1 cellular context compared by ENCODE assay signal in genomic region chr12:21501258-21502163, GRCh38.
TF ChIP-seq lines count a peak whose summit lies in the region.

A gene with protein sequence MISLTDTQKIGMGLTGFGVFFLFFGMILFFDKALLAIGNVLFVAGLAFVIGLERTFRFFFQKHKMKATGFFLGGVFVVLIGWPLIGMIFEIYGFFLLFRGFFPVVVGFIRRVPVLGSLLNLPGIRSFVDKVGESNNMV (plus strand): TSS chr12:21501789. CDS start chr12:21501924, 135 bp downstream.
RECQL (minus strand) TSS chr12:21501635; CDS start chr12:21499570, 2,065 bp downstream.

TF ChIP-seq in GM12878, 131 proteins besides CTCF, POLR2A, EP300 and RAD21 (continued from another document and continues in another):
- TF ChIP-seq, protein P1, sequence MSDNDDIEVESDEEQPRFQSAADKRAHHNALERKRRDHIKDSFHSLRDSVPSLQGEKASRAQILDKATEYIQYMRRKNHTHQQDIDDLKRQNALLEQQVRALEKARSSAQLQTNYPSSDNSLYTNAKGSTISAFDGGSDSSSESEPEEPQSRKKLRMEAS (IDR thresholded peaks at IDR 0.05; ENCODE audit: low read depth, low read length) = peak; percentile 93
- no peak; the same call in 1 of the 2 replicates for TF ChIP-seq ATF2 (IDR thresholded peaks at IDR 0.05; ENCODE audit: low read length)
- no peak for TF ChIP-seq ZNF274 (IDR thresholded peaks at IDR 0.05; ENCODE audit: insufficient read depth, insufficient read length)
- TF ChIP-seq ZNF622 (IDR thresholded peaks at IDR 0.05) = no peak
- TF ChIP-seq BRCA1 (IDR thresholded peaks at IDR 0.05; ENCODE audit: low read depth, low read length) = no peak
- TF ChIP-seq YY1 (IDR thresholded peaks at IDR 0.05; ENCODE audit: low read depth, low read length) = peak; percentile 69; the same call in 1 of the 2 replicates
- no peak; the same call in 1 of the 2 replicates for TF ChIP-seq EED (IDR thresholded peaks at IDR 0.05; ENCODE audit: low read depth)
- peak; percentile 95 for TF ChIP-seq NFYA (IDR thresholded peaks at IDR 0.05; ENCODE audit: borderline replicate concordance, low read depth, low read length)
- no peak for TF ChIP-seq ZSCAN29 (IDR thresholded peaks at IDR 0.05)
- no peak for TF ChIP-seq PAX8 (IDR thresholded peaks at IDR 0.05)
- TF ChIP-seq MTA2 (IDR thresholded peaks at IDR 0.05; ENCODE audit: low read depth) = no peak
- 0 out of 4 replicates have a peak, but pooled peaks of 1 of the 2 experiments have one; percentile 21 for TF ChIP-seq IKZF2 (IDR thresholded peaks at IDR 0.05)
- peak; percentile 89 for TF ChIP-seq PML (IDR thresholded peaks at IDR 0.05; ENCODE audit: low read length)
- TF ChIP-seq, protein P2, sequence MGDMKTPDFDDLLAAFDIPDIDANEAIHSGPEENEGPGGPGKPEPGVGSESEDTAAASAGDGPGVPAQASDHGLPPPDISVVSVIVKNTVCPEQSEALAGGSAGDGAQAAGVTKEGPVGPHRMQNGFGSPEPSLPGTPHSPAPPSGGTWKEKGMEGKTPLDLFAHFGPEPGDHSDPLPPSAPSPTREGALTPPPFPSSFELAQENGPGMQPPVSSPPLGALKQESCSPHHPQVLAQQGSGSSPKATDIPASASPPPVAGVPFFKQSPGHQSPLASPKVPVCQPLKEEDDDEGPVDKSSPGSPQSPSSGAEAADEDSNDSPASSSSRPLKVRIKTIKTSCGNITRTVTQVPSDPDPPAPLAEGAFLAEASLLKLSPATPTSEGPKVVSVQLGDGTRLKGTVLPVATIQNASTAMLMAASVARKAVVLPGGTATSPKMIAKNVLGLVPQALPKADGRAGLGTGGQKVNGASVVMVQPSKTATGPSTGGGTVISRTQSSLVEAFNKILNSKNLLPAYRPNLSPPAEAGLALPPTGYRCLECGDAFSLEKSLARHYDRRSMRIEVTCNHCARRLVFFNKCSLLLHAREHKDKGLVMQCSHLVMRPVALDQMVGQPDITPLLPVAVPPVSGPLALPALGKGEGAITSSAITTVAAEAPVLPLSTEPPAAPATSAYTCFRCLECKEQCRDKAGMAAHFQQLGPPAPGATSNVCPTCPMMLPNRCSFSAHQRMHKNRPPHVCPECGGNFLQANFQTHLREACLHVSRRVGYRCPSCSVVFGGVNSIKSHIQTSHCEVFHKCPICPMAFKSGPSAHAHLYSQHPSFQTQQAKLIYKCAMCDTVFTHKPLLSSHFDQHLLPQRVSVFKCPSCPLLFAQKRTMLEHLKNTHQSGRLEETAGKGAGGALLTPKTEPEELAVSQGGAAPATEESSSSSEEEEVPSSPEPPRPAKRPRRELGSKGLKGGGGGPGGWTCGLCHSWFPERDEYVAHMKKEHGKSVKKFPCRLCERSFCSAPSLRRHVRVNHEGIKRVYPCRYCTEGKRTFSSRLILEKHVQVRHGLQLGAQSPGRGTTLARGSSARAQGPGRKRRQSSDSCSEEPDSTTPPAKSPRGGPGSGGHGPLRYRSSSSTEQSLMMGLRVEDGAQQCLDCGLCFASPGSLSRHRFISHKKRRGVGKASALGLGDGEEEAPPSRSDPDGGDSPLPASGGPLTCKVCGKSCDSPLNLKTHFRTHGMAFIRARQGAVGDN (IDR thresholded peaks at IDR 0.05) = no peak
- TF ChIP-seq TAF1 (IDR thresholded peaks at IDR 0.05; ENCODE audit: borderline replicate concordance, low read depth, low read length) = peak; percentile 85
- TF ChIP-seq, protein P3, sequence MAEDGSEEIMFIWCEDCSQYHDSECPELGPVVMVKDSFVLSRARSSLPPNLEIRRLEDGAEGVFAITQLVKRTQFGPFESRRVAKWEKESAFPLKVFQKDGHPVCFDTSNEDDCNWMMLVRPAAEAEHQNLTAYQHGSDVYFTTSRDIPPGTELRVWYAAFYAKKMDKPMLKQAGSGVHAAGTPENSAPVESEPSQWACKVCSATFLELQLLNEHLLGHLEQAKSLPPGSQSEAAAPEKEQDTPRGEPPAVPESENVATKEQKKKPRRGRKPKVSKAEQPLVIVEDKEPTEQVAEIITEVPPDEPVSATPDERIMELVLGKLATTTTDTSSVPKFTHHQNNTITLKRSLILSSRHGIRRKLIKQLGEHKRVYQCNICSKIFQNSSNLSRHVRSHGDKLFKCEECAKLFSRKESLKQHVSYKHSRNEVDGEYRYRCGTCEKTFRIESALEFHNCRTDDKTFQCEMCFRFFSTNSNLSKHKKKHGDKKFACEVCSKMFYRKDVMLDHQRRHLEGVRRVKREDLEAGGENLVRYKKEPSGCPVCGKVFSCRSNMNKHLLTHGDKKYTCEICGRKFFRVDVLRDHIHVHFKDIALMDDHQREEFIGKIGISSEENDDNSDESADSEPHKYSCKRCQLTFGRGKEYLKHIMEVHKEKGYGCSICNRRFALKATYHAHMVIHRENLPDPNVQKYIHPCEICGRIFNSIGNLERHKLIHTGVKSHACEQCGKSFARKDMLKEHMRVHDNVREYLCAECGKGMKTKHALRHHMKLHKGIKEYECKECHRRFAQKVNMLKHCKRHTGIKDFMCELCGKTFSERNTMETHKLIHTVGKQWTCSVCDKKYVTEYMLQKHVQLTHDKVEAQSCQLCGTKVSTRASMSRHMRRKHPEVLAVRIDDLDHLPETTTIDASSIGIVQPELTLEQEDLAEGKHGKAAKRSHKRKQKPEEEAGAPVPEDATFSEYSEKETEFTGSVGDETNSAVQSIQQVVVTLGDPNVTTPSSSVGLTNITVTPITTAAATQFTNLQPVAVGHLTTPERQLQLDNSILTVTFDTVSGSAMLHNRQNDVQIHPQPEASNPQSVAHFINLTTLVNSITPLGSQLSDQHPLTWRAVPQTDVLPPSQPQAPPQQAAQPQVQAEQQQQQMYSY (CRISPR knock-in tag; IDR thresholded peaks at IDR 0.05) = no peak
- peak; percentile 98 for TF ChIP-seq SIN3A (IDR thresholded peaks at IDR 0.05; ENCODE audit: low read depth, low read length)
- TF ChIP-seq POLR2AphosphoS2 (IDR thresholded peaks at IDR 0.05; ENCODE audit: low read depth, low read length) = peak; percentile 82
- no peak; the same call in 1 of the 2 replicates for TF ChIP-seq ESRRA (IDR thresholded peaks at IDR 0.05; ENCODE audit: low read length)
- TF ChIP-seq SMAD5 (IDR thresholded peaks at IDR 0.05; ENCODE audit: low read depth) = peak; percentile 61; the same call in 1 of the 2 replicates
- TF ChIP-seq ZZZ3 (IDR thresholded peaks at IDR 0.05; ENCODE audit: control insufficient read depth, insufficient read length, low read depth) = no peak
- TF ChIP-seq ASH2L (IDR thresholded peaks at IDR 0.05; ENCODE audit: borderline replicate concordance, low read depth) = no peak
- TF ChIP-seq, protein P4, sequence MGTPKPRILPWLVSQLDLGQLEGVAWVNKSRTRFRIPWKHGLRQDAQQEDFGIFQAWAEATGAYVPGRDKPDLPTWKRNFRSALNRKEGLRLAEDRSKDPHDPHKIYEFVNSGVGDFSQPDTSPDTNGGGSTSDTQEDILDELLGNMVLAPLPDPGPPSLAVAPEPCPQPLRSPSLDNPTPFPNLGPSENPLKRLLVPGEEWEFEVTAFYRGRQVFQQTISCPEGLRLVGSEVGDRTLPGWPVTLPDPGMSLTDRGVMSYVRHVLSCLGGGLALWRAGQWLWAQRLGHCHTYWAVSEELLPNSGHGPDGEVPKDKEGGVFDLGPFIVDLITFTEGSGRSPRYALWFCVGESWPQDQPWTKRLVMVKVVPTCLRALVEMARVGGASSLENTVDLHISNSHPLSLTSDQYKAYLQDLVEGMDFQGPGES (IDR thresholded peaks at IDR 0.05) = peak; percentile 87
- no peak for TF ChIP-seq SMAD1 (IDR thresholded peaks at IDR 0.05; ENCODE audit: low read depth, partially characterized antibody)
- TF ChIP-seq STAT3 (IDR thresholded peaks at IDR 0.05; ENCODE audit: low read depth, low read length) = no peak
- no peak for TF ChIP-seq TARDBP (IDR thresholded peaks at IDR 0.05; ENCODE audit: borderline replicate concordance)
- no peak for TF ChIP-seq CEBPB (IDR thresholded peaks at IDR 0.05; ENCODE audit: borderline replicate concordance in 1 of 2, low read depth in 2 of 2, low read length in 2 of 2)
- TF ChIP-seq IKZF1 (conservative IDR thresholded peaks at IDR 0.05) = peak; percentile 72
- peak; percentile 76; the same call in 1 of the 2 replicates for TF ChIP-seq GABPA (IDR thresholded peaks at IDR 0.05; ENCODE audit: low read depth)
- TF ChIP-seq SREBF2 (IDR thresholded peaks at IDR 0.05; ENCODE audit: low read length) = no peak
- no peak for TF ChIP-seq USF2 (IDR thresholded peaks at IDR 0.05; ENCODE audit: borderline replicate concordance, low read depth, low read length)
- peak; percentile 74 for TF ChIP-seq RFX5 (IDR thresholded peaks at IDR 0.05; ENCODE audit: low read depth, low read length)
- no peak for TF ChIP-seq BMI1 (IDR thresholded peaks at IDR 0.05; ENCODE audit: borderline replicate concordance)
- no peak for TF ChIP-seq TCF7 (IDR thresholded peaks at IDR 0.05; ENCODE audit: borderline replicate concordance)
- TF ChIP-seq LARP7 (IDR thresholded peaks at IDR 0.05) = no peak
- TF ChIP-seq ZNF207 (IDR thresholded peaks at IDR 0.05; ENCODE audit: borderline replicate concordance) = no peak; the same call in none of the 2 replicates
- TF ChIP-seq, protein P5, sequence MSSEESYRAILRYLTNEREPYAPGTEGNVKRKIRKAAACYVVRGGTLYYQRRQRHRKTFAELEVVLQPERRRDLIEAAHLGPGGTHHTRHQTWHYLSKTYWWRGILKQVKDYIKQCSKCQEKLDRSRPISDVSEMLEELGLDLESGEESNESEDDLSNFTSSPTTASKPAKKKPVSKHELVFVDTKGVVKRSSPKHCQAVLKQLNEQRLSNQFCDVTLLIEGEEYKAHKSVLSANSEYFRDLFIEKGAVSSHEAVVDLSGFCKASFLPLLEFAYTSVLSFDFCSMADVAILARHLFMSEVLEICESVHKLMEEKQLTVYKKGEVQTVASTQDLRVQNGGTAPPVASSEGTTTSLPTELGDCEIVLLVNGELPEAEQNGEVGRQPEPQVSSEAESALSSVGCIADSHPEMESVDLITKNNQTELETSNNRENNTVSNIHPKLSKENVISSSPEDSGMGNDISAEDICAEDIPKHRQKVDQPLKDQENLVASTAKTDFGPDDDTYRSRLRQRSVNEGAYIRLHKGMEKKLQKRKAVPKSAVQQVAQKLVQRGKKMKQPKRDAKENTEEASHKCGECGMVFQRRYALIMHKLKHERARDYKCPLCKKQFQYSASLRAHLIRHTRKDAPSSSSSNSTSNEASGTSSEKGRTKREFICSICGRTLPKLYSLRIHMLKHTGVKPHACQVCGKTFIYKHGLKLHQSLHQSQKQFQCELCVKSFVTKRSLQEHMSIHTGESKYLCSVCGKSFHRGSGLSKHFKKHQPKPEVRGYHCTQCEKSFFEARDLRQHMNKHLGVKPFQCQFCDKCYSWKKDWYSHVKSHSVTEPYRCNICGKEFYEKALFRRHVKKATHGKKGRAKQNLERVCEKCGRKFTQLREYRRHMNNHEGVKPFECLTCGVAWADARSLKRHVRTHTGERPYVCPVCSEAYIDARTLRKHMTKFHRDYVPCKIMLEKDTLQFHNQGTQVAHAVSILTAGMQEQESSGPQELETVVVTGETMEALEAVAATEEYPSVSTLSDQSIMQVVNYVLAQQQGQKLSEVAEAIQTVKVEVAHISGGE (CRISPR knock-in tag; IDR thresholded peaks at IDR 0.05) = no peak
- TF ChIP-seq EZH2 (IDR thresholded peaks at IDR 0.05; ENCODE audit: borderline replicate concordance, control insufficient read depth, low read depth, low read length) = no peak
- TF ChIP-seq BHLHE40 (IDR thresholded peaks at IDR 0.05; ENCODE audit: borderline replicate concordance in 1 of 2, low read depth in 2 of 2, low read length in 1 of 2) = peak in 1 of 2 experiments; percentile 2; a peak in 1 of 4 replicates
- TF ChIP-seq ZBTB4 (CRISPR knock-in tag; IDR thresholded peaks at IDR 0.05) = no peak
